ENCODE assay signal across 1 cellular context in genomic region chr14:70416322-70416716, GRCh38.
TF ChIP-seq lines count a peak whose summit lies in the region.

No MANE protein-coding gene starts in this region.

TF ChIP-seq in H1, 55 proteins besides CTCF, POLR2A, EP300 and RAD21:
- TF ChIP-seq POLR2AphosphoS5 (IDR thresholded peaks at IDR 0.05; ENCODE audit: low read depth, low read length) (no peak), PHF8 (conservative IDR thresholded peaks at IDR 0.05; ENCODE audit: low read depth, low read length) (no peak), RNF2 (IDR thresholded peaks at IDR 0.05; ENCODE audit: borderline replicate concordance, low read depth, low read length, missing control alignments, poor library complexity, severe bottlenecking) (no peak), RXRA (IDR thresholded peaks at IDR 0.05; ENCODE audit: insufficient read depth, low read depth, low read length) (no peak), NRF1 (IDR thresholded peaks at IDR 0.05; ENCODE audit: low read depth, low read length) (no peak), GTF2F1 (IDR thresholded peaks at IDR 0.05; ENCODE audit: borderline replicate concordance, low read depth, low read length) (no peak), SP4 (IDR thresholded peaks at IDR 0.05; ENCODE audit: low read length) (no peak), RFX5 (IDR thresholded peaks at IDR 0.05; ENCODE audit: borderline replicate concordance, low read depth, low read length) (no peak), BRCA1 (IDR thresholded peaks at IDR 0.05; ENCODE audit: low read depth, low read length) (no peak), SAP30 (IDR thresholded peaks at IDR 0.05; ENCODE audit: insufficient read depth, insufficient replicate concordance, low read length) (no peak), CHD1 (IDR thresholded peaks at IDR 0.05; ENCODE audit: low read depth, low read length) (no peak)
- TF ChIP-seq, protein P1, sequence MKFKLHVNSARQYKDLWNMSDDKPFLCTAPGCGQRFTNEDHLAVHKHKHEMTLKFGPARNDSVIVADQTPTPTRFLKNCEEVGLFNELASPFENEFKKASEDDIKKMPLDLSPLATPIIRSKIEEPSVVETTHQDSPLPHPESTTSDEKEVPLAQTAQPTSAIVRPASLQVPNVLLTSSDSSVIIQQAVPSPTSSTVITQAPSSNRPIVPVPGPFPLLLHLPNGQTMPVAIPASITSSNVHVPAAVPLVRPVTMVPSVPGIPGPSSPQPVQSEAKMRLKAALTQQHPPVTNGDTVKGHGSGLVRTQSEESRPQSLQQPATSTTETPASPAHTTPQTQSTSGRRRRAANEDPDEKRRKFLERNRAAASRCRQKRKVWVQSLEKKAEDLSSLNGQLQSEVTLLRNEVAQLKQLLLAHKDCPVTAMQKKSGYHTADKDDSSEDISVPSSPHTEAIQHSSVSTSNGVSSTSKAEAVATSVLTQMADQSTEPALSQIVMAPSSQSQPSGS (IDR thresholded peaks at IDR 0.05; ENCODE audit: low read length), result no peak
TF ChIP-seq in H1: peak in this region for 0.
